2 cellular contexts compared by ENCODE assay signal in the genomic region with DNA sequence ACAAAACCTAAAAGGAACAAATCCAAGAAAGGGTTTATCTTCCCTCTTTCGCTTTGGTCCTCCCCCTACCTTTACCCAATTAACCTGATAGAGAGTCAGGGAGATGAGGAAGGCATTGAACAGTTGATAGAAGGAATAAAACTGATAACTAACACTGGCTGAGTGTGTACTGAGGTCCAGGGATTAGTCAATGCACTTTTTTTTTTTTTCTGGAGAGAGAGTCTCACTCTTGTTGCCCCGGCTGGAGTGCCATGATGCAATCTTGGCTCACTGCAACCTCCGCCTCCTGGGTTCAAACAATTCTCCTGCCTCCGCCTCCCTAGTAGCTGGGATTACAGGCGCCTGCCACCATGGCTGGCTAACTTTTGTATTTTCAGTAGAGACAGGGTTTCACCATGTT.
TF ChIP-seq lines count a peak whose summit lies in the region.

No MANE protein-coding gene starts in this region.

TF ChIP-seq in HEK293, 187 proteins besides CTCF, POLR2A, EP300 and RAD21 (continued from another document):
- TF ChIP-seq, protein P1, sequence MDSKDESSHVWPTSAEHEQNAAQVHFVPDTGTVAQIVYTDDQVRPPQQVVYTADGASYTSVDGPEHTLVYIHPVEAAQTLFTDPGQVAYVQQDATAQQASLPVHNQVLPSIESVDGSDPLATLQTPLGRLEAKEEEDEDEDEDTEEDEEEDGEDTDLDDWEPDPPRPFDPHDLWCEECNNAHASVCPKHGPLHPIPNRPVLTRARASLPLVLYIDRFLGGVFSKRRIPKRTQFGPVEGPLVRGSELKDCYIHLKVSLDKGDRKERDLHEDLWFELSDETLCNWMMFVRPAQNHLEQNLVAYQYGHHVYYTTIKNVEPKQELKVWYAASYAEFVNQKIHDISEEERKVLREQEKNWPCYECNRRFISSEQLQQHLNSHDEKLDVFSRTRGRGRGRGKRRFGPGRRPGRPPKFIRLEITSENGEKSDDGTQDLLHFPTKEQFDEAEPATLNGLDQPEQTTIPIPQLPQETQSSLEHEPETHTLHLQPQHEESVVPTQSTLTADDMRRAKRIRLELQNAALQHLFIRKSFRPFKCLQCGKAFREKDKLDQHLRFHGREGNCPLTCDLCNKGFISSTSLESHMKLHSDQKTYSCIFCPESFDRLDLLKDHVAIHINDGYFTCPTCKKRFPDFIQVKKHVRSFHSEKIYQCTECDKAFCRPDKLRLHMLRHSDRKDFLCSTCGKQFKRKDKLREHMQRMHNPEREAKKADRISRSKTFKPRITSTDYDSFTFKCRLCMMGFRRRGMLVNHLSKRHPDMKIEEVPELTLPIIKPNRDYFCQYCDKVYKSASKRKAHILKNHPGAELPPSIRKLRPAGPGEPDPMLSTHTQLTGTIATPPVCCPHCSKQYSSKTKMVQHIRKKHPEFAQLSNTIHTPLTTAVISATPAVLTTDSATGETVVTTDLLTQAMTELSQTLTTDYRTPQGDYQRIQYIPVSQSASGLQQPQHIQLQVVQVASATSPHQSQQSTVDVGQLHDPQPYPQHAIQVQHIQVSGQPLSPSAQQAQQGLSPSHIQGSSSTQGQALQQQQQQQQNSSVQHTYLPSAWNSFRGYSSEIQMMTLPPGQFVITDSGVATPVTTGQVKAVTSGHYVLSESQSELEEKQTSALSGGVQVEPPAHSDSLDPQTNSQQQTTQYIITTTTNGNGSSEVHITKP (tag by site-specific recombination; IDR thresholded peaks at IDR 0.05) = peak; percentile 46; the same call in 1 of the 2 replicates
- TF ChIP-seq, protein P2, sequence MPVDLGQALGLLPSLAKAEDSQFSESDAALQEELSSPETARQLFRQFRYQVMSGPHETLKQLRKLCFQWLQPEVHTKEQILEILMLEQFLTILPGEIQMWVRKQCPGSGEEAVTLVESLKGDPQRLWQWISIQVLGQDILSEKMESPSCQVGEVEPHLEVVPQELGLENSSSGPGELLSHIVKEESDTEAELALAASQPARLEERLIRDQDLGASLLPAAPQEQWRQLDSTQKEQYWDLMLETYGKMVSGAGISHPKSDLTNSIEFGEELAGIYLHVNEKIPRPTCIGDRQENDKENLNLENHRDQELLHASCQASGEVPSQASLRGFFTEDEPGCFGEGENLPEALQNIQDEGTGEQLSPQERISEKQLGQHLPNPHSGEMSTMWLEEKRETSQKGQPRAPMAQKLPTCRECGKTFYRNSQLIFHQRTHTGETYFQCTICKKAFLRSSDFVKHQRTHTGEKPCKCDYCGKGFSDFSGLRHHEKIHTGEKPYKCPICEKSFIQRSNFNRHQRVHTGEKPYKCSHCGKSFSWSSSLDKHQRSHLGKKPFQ (tag by site-specific recombination; IDR thresholded peaks at IDR 0.05) = peak; percentile 38; the same call in 1 of the 2 replicates
- TF ChIP-seq YY1 (tag by site-specific recombination; IDR thresholded peaks at IDR 0.05) (peak; percentile 13; the same call in 1 of the 2 replicates), OSR2 (tag by site-specific recombination; IDR thresholded peaks at IDR 0.05) (peak; percentile 55; the same call in 1 of the 2 replicates)
- TF ChIP-seq, protein P3, sequence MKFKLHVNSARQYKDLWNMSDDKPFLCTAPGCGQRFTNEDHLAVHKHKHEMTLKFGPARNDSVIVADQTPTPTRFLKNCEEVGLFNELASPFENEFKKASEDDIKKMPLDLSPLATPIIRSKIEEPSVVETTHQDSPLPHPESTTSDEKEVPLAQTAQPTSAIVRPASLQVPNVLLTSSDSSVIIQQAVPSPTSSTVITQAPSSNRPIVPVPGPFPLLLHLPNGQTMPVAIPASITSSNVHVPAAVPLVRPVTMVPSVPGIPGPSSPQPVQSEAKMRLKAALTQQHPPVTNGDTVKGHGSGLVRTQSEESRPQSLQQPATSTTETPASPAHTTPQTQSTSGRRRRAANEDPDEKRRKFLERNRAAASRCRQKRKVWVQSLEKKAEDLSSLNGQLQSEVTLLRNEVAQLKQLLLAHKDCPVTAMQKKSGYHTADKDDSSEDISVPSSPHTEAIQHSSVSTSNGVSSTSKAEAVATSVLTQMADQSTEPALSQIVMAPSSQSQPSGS (tag by site-specific recombination; IDR thresholded peaks at IDR 0.05; ENCODE audit: low read depth) = peak; percentile 36; the same call in 1 of the 2 replicates
TF ChIP-seq in HEK293: peak in this region for 5.

TF ChIP-seq in H1, 55 proteins besides CTCF, POLR2A, EP300 and RAD21 (continued from another document):
- TF ChIP-seq, protein P4, sequence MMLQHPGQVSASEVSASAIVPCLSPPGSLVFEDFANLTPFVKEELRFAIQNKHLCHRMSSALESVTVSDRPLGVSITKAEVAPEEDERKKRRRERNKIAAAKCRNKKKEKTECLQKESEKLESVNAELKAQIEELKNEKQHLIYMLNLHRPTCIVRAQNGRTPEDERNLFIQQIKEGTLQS (IDR thresholded peaks at IDR 0.05; ENCODE audit: insufficient read depth, low read depth, low read length) = no peak
- TF ChIP-seq CHD2 (IDR thresholded peaks at IDR 0.05; ENCODE audit: low read length) (no peak), EZH2 (IDR thresholded peaks at IDR 0.05; ENCODE audit: low read depth, low read length, severe bottlenecking) (no peak), EGR1 (IDR thresholded peaks at IDR 0.05; ENCODE audit: borderline replicate concordance, low read depth, low read length) (no peak), SAP30 (IDR thresholded peaks at IDR 0.05; ENCODE audit: insufficient read depth, insufficient replicate concordance, low read length) (no peak), BRCA1 (IDR thresholded peaks at IDR 0.05; ENCODE audit: low read depth, low read length) (no peak), BCL11A (IDR thresholded peaks at IDR 0.05; ENCODE audit: low read depth in 2 of 2, low read length in 2 of 2) (no peak), MAFK (IDR thresholded peaks at IDR 0.05; ENCODE audit: low read depth, low read length) (no peak), KDM5A (IDR thresholded peaks at IDR 0.05; ENCODE audit: low read length) (no peak), CTBP2 (IDR thresholded peaks at IDR 0.05; ENCODE audit: borderline replicate concordance, insufficient read depth, insufficient read length, low read length) (no peak), CREB1 (IDR thresholded peaks at IDR 0.05) (no peak), SIX5 (IDR thresholded peaks at IDR 0.05; ENCODE audit: low read depth, low read length) (no peak)
- TF ChIP-seq, protein P5, sequence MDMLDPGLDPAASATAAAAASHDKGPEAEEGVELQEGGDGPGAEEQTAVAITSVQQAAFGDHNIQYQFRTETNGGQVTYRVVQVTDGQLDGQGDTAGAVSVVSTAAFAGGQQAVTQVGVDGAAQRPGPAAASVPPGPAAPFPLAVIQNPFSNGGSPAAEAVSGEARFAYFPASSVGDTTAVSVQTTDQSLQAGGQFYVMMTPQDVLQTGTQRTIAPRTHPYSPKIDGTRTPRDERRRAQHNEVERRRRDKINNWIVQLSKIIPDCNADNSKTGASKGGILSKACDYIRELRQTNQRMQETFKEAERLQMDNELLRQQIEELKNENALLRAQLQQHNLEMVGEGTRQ (IDR thresholded peaks at IDR 0.05; ENCODE audit: low read length) = no peak
